Comparison of ENCODE assay signal across 8 cellular contexts in the genomic region with DNA sequence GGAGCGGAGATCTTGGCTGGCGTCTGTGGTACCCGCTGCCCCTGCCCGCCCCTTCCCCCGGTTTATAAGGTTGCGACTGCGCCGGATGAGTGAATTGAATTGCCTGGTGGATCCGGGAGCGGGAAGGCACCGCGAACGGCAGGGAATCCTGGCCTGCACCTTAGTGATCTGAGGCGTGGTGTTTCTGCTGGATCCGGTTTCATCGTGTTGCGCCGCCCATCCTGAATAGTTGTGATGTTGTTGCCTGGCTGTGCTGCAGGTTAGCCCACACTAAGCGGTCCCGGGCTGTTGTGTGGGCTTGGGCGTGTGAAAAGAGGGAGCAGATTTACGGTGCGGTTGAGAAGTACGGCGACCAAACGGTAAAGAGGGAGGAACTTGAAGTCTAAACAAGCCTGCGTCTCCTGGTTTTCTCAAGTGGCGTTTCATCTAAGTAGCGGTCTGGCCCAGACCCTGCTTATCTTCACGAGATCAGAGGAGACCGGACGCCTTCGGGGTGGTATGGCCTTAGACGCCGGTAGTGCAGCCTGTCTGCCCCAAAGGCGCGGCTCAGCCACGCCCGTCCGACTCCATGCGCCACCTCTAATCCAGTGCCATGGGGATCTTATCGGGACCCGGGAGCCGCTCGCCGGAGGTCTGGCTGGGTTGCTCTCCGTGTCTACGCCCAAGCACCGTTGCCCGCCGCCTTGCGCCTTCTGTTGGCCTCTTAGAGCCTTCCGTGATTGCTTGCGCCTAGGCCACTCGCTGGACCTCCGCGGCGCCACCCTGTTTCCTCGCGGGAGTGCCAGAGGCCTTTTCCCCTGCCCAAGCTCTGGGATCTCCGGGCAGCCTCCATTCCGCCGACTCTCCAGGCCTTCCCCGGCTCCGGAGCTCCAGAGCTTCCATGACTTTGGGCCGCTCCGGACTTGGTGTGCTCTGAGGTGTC.
DNase-seq lines count a peak whose midpoint lies in the region; ATAC-seq and TF ChIP-seq lines count a peak whose summit lies in the region.

No MANE protein-coding gene starts in this region.

- H3K4me1 Mint-ChIP-seq in dendritic cell treated with granulocyte-macrophage colony-stimulating factor and Interleukin-4, amounts not matched to agents 40 ng/mL and 50 ng/mL, for 4 days (ENCODE audit: low read depth): peaks cover 26% of the 10 kb centered on the region

- no peaks in the 10 kb centered on the region for H3K9me3 Mint-ChIP-seq in dendritic cell treated with granulocyte-macrophage colony-stimulating factor and Interleukin-4, amounts not matched to agents 40 ng/mL and 50 ng/mL, for 4 days

- no peaks in the 10 kb centered on the region for H3K9me3 ChIP-seq in Loucy (ENCODE audit: insufficient read depth, low read depth, low read length)
- H3K9me3 ChIP-seq in SK-N-MC (ENCODE audit: low read depth, low read length): no peaks in the 10 kb centered on the region
- no peaks in the 10 kb centered on the region for H3K9me3 ChIP-seq in lower lobe of right lung
- H3K9me3 ChIP-seq in thoracic aorta: no peaks in the 10 kb centered on the region

- H3F3A ChIP-seq in Loucy (ENCODE audit: low read depth): no peaks in the 10 kb centered on the region

- no peaks in the 10 kb centered on the region for H4K20me1 ChIP-seq in Loucy (ENCODE audit: insufficient read depth, low read length, poor library complexity, severe bottlenecking)

- no peaks in the 10 kb centered on the region for H3K79me2 ChIP-seq in Loucy (ENCODE audit: insufficient read depth, low read length)

- peak overlapping the region; percentile 83 for H3K27ac ChIP-seq in SK-N-MC
- H3K27ac ChIP-seq in lower lobe of right lung: no peak overlapping the region
- peak overlapping the region; percentile 65 to 66 for H3K27ac ChIP-seq in thoracic aorta

- ATAC-seq in lower lobe of right lung (peak; percentile 68 to 71), thoracic aorta (ENCODE audit: insufficient number of reproducible peaks, low FRiP score, low read depth) (no peak), GM18873 (IDR thresholded peaks at IDR 0.05; ENCODE audit: low FRiP score, unreplicated experiment) (no peak)

- intact Hi-C loops in dendritic cell treated with granulocyte-macrophage colony-stimulating factor and Interleukin-4, amounts not matched to agents 40 ng/mL and 50 ng/mL, for 4 days (cut with micrococcal nuclease): no loop called here
- intact Hi-C loops in lower lobe of right lung (cut with DNase I): no loop called here

- H3K9ac ChIP-seq in Loucy (ENCODE audit: low read depth, low read length, poor library complexity, severe bottlenecking) (peak overlapping the region; percentile 72), SK-N-MC (ENCODE audit: insufficient read length) (peak overlapping the region; percentile 79)

- no peak overlapping the region for H3K27ac Mint-ChIP-seq in dendritic cell treated with granulocyte-macrophage colony-stimulating factor and Interleukin-4, amounts not matched to agents 40 ng/mL and 50 ng/mL, for 4 days

- no peaks in the 10 kb centered on the region for H3K27me3 ChIP-seq in Loucy (ENCODE audit: insufficient read depth, low read length, poor library complexity, severe bottlenecking)
- peaks cover 59% of the 10 kb centered on the region for H3K27me3 ChIP-seq in lower lobe of right lung (ENCODE audit: low read depth)
- H3K27me3 ChIP-seq in thoracic aorta (replicated peaks; ENCODE audit: insufficient read depth): no peaks in the 10 kb centered on the region

- peaks cover 11% of the 10 kb centered on the region for H3K4me1 ChIP-seq in Loucy (ENCODE audit: insufficient read depth, low read length, poor library complexity, severe bottlenecking)
- H3K4me1 ChIP-seq in lower lobe of right lung: peaks cover 17% of the 10 kb centered on the region
- peaks cover 8 to 26% of the 10 kb centered on the region in 2 donors for H3K4me1 ChIP-seq in thoracic aorta (ENCODE audit: control insufficient read depth in 1 of 2, low read depth in 2 of 2)

- no peaks in the 10 kb centered on the region for H3K36me3 Mint-ChIP-seq in dendritic cell treated with granulocyte-macrophage colony-stimulating factor and Interleukin-4, amounts not matched to agents 40 ng/mL and 50 ng/mL, for 4 days (ENCODE audit: low read depth)

- DNase-seq in G401 (ENCODE audit: low spot score) (peak; percentile 45), SK-N-MC (ENCODE audit: low read depth, low spot score) (peak; percentile 35), lower lobe of right lung (peak; percentile 49), thoracic aorta (ENCODE audit: low spot score) (no peak)
- no peak for DNase-seq in effector CD8-positive, alpha-beta T cell (lab: John Stamatoyannopoulos, UW)

- peaks cover 60% of the 10 kb centered on the region for H3K27me3 Mint-ChIP-seq in dendritic cell treated with granulocyte-macrophage colony-stimulating factor and Interleukin-4, amounts not matched to agents 40 ng/mL and 50 ng/mL, for 4 days

- no peaks in the 10 kb centered on the region for H3K36me3 ChIP-seq in Loucy (ENCODE audit: insufficient read depth, low read length)
- H3K36me3 ChIP-seq in SK-N-MC (ENCODE audit: insufficient read depth, low read length): no peaks in the 10 kb centered on the region
- H3K36me3 ChIP-seq in lower lobe of right lung: no peaks in the 10 kb centered on the region
- no peaks in the 10 kb centered on the region for H3K36me3 ChIP-seq in thoracic aorta

- in situ Hi-C loops in G401 (cut with HindIII; ENCODE audit: low sequenced_read_pairs): no loop called here

- TF ChIP-seq CTCF in Loucy (conservative IDR thresholded peaks at IDR 0.05; ENCODE audit: low read length): no peak
- TF ChIP-seq CTCF in lower lobe of right lung (IDR thresholded peaks at IDR 0.05): no peak
- TF ChIP-seq CTCF in thoracic aorta (IDR thresholded peaks at IDR 0.05): no peak

- H3K4me3 ChIP-seq in Loucy (ENCODE audit: low read length, poor library complexity, severe bottlenecking) (peak overlapping the region; percentile 74), SK-N-MC (peak overlapping the region; percentile 89), lower lobe of right lung (peak overlapping the region; percentile 56), thoracic aorta (peak overlapping the region; percentile 76)

- H3K9me2 ChIP-seq in Loucy (replicated peaks; ENCODE audit: low read depth, low read length): no peaks in the 10 kb centered on the region

- H2AFZ ChIP-seq in Loucy (ENCODE audit: low read length): peak overlapping the region; percentile 29

- H3K4me3 Mint-ChIP-seq in dendritic cell treated with granulocyte-macrophage colony-stimulating factor and Interleukin-4, amounts not matched to agents 40 ng/mL and 50 ng/mL, for 4 days: peak overlapping the region; percentile 72

- H3K4me2 ChIP-seq in Loucy (ENCODE audit: low read depth, low read length, poor library complexity, severe bottlenecking): peak overlapping the region; percentile 81

Comparison
In these comparisons a context has a peak if more than half of its experiments do, and no peak if none do; other contexts are left out.
1. DNase-seq: peak in G401 (single experiment), SK-N-MC (single experiment) and lower lobe of right lung (single experiment); none in thoracic aorta (single experiment) and effector CD8-positive, alpha-beta T cell (single experiment).
2. ATAC-seq: peak in lower lobe of right lung (2 of 2); none in thoracic aorta (single experiment) and GM18873 (single experiment).
3. Peak in every context shown above with its lines, with median percentiles within 50 percentile points of each other: H3K4me3 ChIP-seq.